In genomic region chr3:31572605-31573459, GRCh38 we compare ENCODE assay signal across 14 cellular contexts. TPM values are rescaled to one million over a fixed set of nuclear protein-coding genes. Genes with fewer than 3 reads are reported as not detected.
DNase-seq lines count a peak whose midpoint lies in the region; ATAC-seq, FAIRE-seq and TF ChIP-seq lines count a peak whose summit lies in the region.
"Had no signal": no experiment of that assay in that cellular context is flagged by ENCODE, and none has a peak within 500 bp of the region (broad histone marks: within the 10 kb centered on the region; RNA-seq: fewer than 3 reads in every experiment).

No MANE protein-coding gene starts in this region.

- TF ChIP-seq EP300 in K562 (IDR thresholded peaks at IDR 0.05; ENCODE audit: low read length): no peak

- no peaks in the 10 kb centered on the region for H3K9me3 ChIP-seq in K562 (replicated peaks; ENCODE audit: control insufficient read depth, insufficient read depth, low read depth, low read length)
- H3K9me3 ChIP-seq: ovary, thoracic aorta had no signal

- POLR2A ChIA-PET in K562 (lab: Yijun Ruan, JAX): interaction anchor here (1.0 kb wide), 1 partner anchor 27 kb away, joined by 4 read pairs; no protein-coding TSS in a partner anchor

- peaks cover 46% of the 10 kb centered on the region for H3K4me1 Mint-ChIP-seq in activated CD4-positive, alpha-beta T cell treated with anti-CD3 and anti-CD28 coated beads, Interleukin-2, amount 10 ng/mL, durations not matched to agents 24 days and 14 days

- peaks cover 14% of the 10 kb centered on the region for H3K36me3 Mint-ChIP-seq in activated CD4-positive, alpha-beta T cell treated with anti-CD3 and anti-CD28 coated beads, Interleukin-2, amount 10 ng/mL, durations not matched to agents 24 days and 14 days (ENCODE audit: low read depth)

- H3K27me3 ChIP-seq in K562 (ENCODE audit: control insufficient read depth in 2 of 2, insufficient read depth in 2 of 2, low read length in 2 of 2): no peaks in the 10 kb centered on the region
- H3K27me3 ChIP-seq: ovary had no signal

- intact Hi-C loops in K562 (cut with micrococcal nuclease): no loop called here
- intact Hi-C loops in activated CD4-positive, alpha-beta T cell treated with anti-CD3 and anti-CD28 coated beads, Interleukin-2, amount 10 ng/mL, durations not matched to agents 24 days and 14 days (cut with micrococcal nuclease): no loop called here

- peaks cover 0 to 2% of the 10 kb centered on the region in 2 experiments; a peak in 1 of 5 replicates for H3K4me1 ChIP-seq in K562 (replicated peaks in 1 of 2; ENCODE audit: control insufficient read depth in 2 of 2, insufficient read depth in 2 of 2, low read length in 2 of 2)

- no peaks in the 10 kb centered on the region for H3K9me1 ChIP-seq in K562 (ENCODE audit: control insufficient read depth, insufficient read depth, low read length)

- CTCF ChIA-PET in K562 (lab: Yijun Ruan, JAX; ENCODE audit: low intra/inter-chr PET ratio): no interaction called here

- TF ChIP-seq RAD21 in K562 (CRISPR knock-in tag; conservative IDR thresholded peaks at IDR 0.05 in 1 of 2, IDR thresholded peaks at IDR 0.05 in 1 of 2): no peak

- in situ Hi-C loops in K562 (cut with MboI) (no loop called here), GM13977 (cut with MboI; ENCODE audit: low pct_unique_long_range_greater_than_20kb, low sequenced_read_pairs, unreplicated experiment) (no loop called here)

- H2AFZ ChIP-seq in K562 (ENCODE audit: low read depth, low read length): no peak overlapping the region

- no peak overlapping the region for H3K9ac ChIP-seq in K562 (ENCODE audit: insufficient read depth in 1 of 2, low read depth in 2 of 2, low read length in 2 of 2)

- H3K4me3 Mint-ChIP-seq in activated CD4-positive, alpha-beta T cell treated with anti-CD3 and anti-CD28 coated beads, Interleukin-2, amount 10 ng/mL, durations not matched to agents 24 days and 14 days: no peak overlapping the region
- H3K4me3 Mint-ChIP-seq: activated T-cell treated with anti-CD3 and anti-CD28 coated beads, Interleukin-2, amount 50 U/mL, for 24 hours; T-helper 2 cell treated with Interferon-gamma antibody and Interleukin-4, amounts not matched to agents 5 μg/mL and 100 μg/mL, for 36 hours had no signal

- no peak overlapping the region for H3K4me2 ChIP-seq in K562 (ENCODE audit: insufficient read depth, low read length)

- peaks cover 87% of the 10 kb centered on the region for H3K79me2 ChIP-seq in K562 (ENCODE audit: control insufficient read depth, insufficient read depth, low read length)

- no TSS peak for BruUV-seq in K562 (replicated peaks; lab: Mats Ljungman, UMichigan)

- H3K27ac ChIP-seq in K562 (ENCODE audit: extremely low read depth, low read depth, low read length): no peak overlapping the region
- H3K27ac ChIP-seq: ovary, thoracic aorta had no signal

- no peak overlapping the region for H3K27ac Mint-ChIP-seq in activated CD4-positive, alpha-beta T cell treated with anti-CD3 and anti-CD28 coated beads, Interleukin-2, amount 10 ng/mL, durations not matched to agents 24 days and 14 days
- H3K27ac Mint-ChIP-seq: activated T-cell treated with anti-CD3 and anti-CD28 coated beads, Interleukin-2, amount 50 U/mL, for 24 hours; T-helper 2 cell treated with Interferon-gamma antibody and Interleukin-4, amounts not matched to agents 5 μg/mL and 100 μg/mL, for 36 hours had no signal

- no peak for TF ChIP-seq CTCF in K562 (IDR thresholded peaks at IDR 0.05 in 2 of 3, conservative IDR thresholded peaks at IDR 0.05 in 1 of 3; ENCODE audit: insufficient read depth in 2 of 3, low read depth in 1 of 3, low read length in 3 of 3)
- no peak for TF ChIP-seq CTCF in GM13977 (IDR thresholded peaks at IDR 0.05; ENCODE audit: extremely low read depth, insufficient read depth, missing control alignments)

- no peak for TF ChIP-seq POLR2A in GM12892 (IDR thresholded peaks at IDR 0.05; ENCODE audit: low read depth, low read length)
- TF ChIP-seq POLR2A in K562 (conservative IDR thresholded peaks at IDR 0.05): no peak

- H3K4me3 ChIP-seq in K562: no peak overlapping the region
- H3K4me3 ChIP-seq: ovary, thoracic aorta had no signal

- DNase-seq in GM12892 (ENCODE audit: insufficient read length): no peak
- no peak for DNase-seq in K562 (ENCODE audit: extremely low read depth in 1 of 4, low spot score in 3 of 4)
- no peak for DNase-seq in SW480 (ENCODE audit: low spot score)
- DNase-seq in GM13977 (ENCODE audit: low spot score): no peak
- DNase-seq in KG1 (lab: John Stamatoyannopoulos, UW): no peak
- DNase-seq in activated CD4-positive, alpha-beta T cell treated with anti-CD3 and anti-CD28 coated beads, Interleukin-2, amount 10 ng/mL, durations not matched to agents 24 days and 14 days: no peak
- DNase-seq: activated T-cell treated with anti-CD3 and anti-CD28 coated beads, Interleukin-2, amount 50 U/mL, for 24 hours; NCI-H526; ovary; stimulated activated CD4-positive, alpha-beta T cell treated with anti-CD3 and anti-CD28 coated beads, Interleukin-4, amount 100 ng/mL, for 24 hours had no signal

- 68% methylated on average over 4 of the region's 4 CpGs for WGBS in K562 (ENCODE audit: insufficient coverage, low coverage, missing lambda C conversion rate)

- FAIRE-seq in GM12892 (lab: Jason Lieb, UNC) (peak; percentile 60), K562 (lab: Jason Lieb, UNC) (no peak)

- ATAC-seq in GM21367 (IDR thresholded peaks at IDR 0.05; ENCODE audit: unreplicated experiment) (peak; percentile 46), HG03460 (IDR thresholded peaks at IDR 0.05; ENCODE audit: unreplicated experiment) (peak; percentile 56), K562 (peak; percentile 34; the same call in 2 of the 3 replicates)

- no peaks in the 10 kb centered on the region for H3K27me3 Mint-ChIP-seq in activated CD4-positive, alpha-beta T cell treated with anti-CD3 and anti-CD28 coated beads, Interleukin-2, amount 10 ng/mL, durations not matched to agents 24 days and 14 days
- H3K27me3 Mint-ChIP-seq: activated T-cell treated with anti-CD3 and anti-CD28 coated beads, Interleukin-2, amount 50 U/mL, for 24 hours had no signal

- peaks cover 9% of the 10 kb centered on the region; the same call in 1 of the 3 replicates for H3K36me3 ChIP-seq in K562 (ENCODE audit: control insufficient read depth, insufficient read depth, low read length)
- H3K36me3 ChIP-seq: ovary, thoracic aorta had no signal

- H3K9me3 Mint-ChIP-seq in activated CD4-positive, alpha-beta T cell treated with anti-CD3 and anti-CD28 coated beads, Interleukin-2, amount 10 ng/mL, durations not matched to agents 24 days and 14 days: no peaks in the 10 kb centered on the region
- H3K9me3 Mint-ChIP-seq: activated T-cell treated with anti-CD3 and anti-CD28 coated beads, Interleukin-2, amount 50 U/mL, for 24 hours; T-helper 2 cell treated with Interferon-gamma antibody and Interleukin-4, amounts not matched to agents 5 μg/mL and 100 μg/mL, for 36 hours had no signal

- H4K20me1 ChIP-seq in K562 (replicated peaks; ENCODE audit: control insufficient read depth, insufficient read depth, low read length): peaks cover 17% of the 10 kb centered on the region; the same call in 1 of the 2 replicates

TF ChIP-seq in K562, 482 proteins besides CTCF, POLR2A, EP300 and RAD21 (continues in another document):
- TF ChIP-seq STAG1 (CRISPR knock-in tag; IDR thresholded peaks at IDR 0.05; ENCODE audit: borderline replicate concordance) (no peak), MTA2 (IDR thresholded peaks at IDR 0.05; ENCODE audit: low read depth) (no peak), MITF (IDR thresholded peaks at IDR 0.05) (no peak), ZNF232 (CRISPR knock-in tag; IDR thresholded peaks at IDR 0.05) (no peak), PKNOX1 (IDR thresholded peaks at IDR 0.05) (no peak), GABPA (tag; conservative IDR thresholded peaks at IDR 0.05; ENCODE audit: low read depth) (no peak)

RNA-seq across cellular contexts. Expression of gene STT3B, which starts 40.1 kb away (rescaled TPM):
- 71.6 TPM for polyA plus RNA-seq in GM12892 (2012; ENCODE audit: missing spikeins)
- 117 and 214 TPM in 2 replicates for total RNA-seq in K562 (2011; cell fraction: chromatin; rRNA removed; ENCODE audit: low replicate concordance)
- 88.2 and 95.5 TPM in 2 replicates for total RNA-seq in K562 (2011; cell fraction: nucleolus; rRNA removed)
- 186 and 203 TPM in 2 replicates for total RNA-seq in K562 (2011; cell fraction: nucleoplasm; rRNA removed)
- 88.0 and 111 TPM in 2 replicates for total RNA-seq in K562 (2014; rRNA removed)
- total RNA-seq in K562 (2014; rRNA removed; fragmentation: Illumina TruSeq; extraction: Trizol): 144 TPM in 2 replicates
- total RNA-seq in K562 (2015; rRNA removed; fragmentation: Illumina TruSeq; extraction: Trizol): 142 and 147 TPM in 2 replicates
- total RNA-seq in K562 (2021): 111 and 114 TPM in 2 replicates
- polyA plus RNA-seq in K562 (2011; rRNA removed): 87.8 and 125 TPM in 2 replicates
- polyA plus RNA-seq in K562 (2011; cell fraction: cytosol; rRNA removed): 43.1 and 55.5 TPM in 2 replicates
- polyA plus RNA-seq in K562 (2011; cell fraction: nucleus; rRNA removed): 33.7 and 45.5 TPM in 2 replicates
- polyA plus RNA-seq in K562 (2012): 71.2 and 87.2 TPM in 2 replicates
- 80.5 and 100 TPM in 2 replicates for polyA plus RNA-seq in K562 (2014; fragmentation: Illumina TruSeq; extraction: Trizol)
- polyA plus RNA-seq in K562 (2014; fragmentation: Nextera tagmentation; extraction: Ambion mirVana): 10 to 100 TPM; 22.4 to 32.8 TPM
- polyA plus RNA-seq in K562 (2014; rRNA removed): 76.8 and 85.9 TPM in 2 replicates
- polyA minus RNA-seq in K562 (2011; rRNA and poly(A)+ RNA removed): 169 and 173 TPM in 2 replicates
- polyA minus RNA-seq in K562 (2011; cell fraction: cytosol; rRNA and poly(A)+ RNA removed): 50.8 and 65.5 TPM in 2 replicates
- 47.0 and 80.1 TPM in 2 replicates for polyA minus RNA-seq in K562 (2011; cell fraction: nucleus; rRNA and poly(A)+ RNA removed)
- total RNA-seq in activated CD4-positive, alpha-beta T cell treated with anti-CD3 and anti-CD28 coated beads, Interleukin-2, amount 10 ng/mL, durations not matched to agents 24 days and 14 days: 118 and 120 TPM in 2 replicates
